1 cellular context compared by ENCODE assay signal in genomic region chr20:33291830-33292355, GRCh38.
TF ChIP-seq lines count a peak whose summit lies in the region.

No MANE protein-coding gene starts in this region.

TF ChIP-seq in HepG2, 621 proteins besides CTCF, POLR2A, EP300 and RAD21 (continued from another document and continues in another):
- TF ChIP-seq ZNF740 (CRISPR knock-in tag; IDR thresholded peaks at IDR 0.05) (no peak), HOMEZ (CRISPR knock-in tag; IDR thresholded peaks at IDR 0.05; ENCODE audit: low read depth) (0 out of 2 replicates have a peak, but pooled peaks have one; percentile 23), TBX3 (IDR thresholded peaks at IDR 0.05; ENCODE audit: borderline replicate concordance) (no peak), TGIF2 (CRISPR knock-in tag; IDR thresholded peaks at IDR 0.05) (no peak), ZNF276 (CRISPR knock-in tag; IDR thresholded peaks at IDR 0.05; ENCODE audit: low read depth) (no peak), ZBTB7B (CRISPR knock-in tag; IDR thresholded peaks at IDR 0.05) (0 out of 2 replicates have a peak, but pooled peaks have one; percentile 38), MXD1 (CRISPR knock-in tag; IDR thresholded peaks at IDR 0.05) (0 out of 2 replicates have a peak, but pooled peaks have one; percentile 49), SIX1 (CRISPR knock-in tag; IDR thresholded peaks at IDR 0.05; ENCODE audit: borderline replicate concordance) (peak; percentile 34; the same call in 1 of the 2 replicates), RAD51 (IDR thresholded peaks at IDR 0.05; ENCODE audit: borderline replicate concordance) (no peak), KLF16 (CRISPR knock-in tag; IDR thresholded peaks at IDR 0.05) (peak in 1 of 2 experiments; percentile 66; a peak in 1 of 4 replicates), KDM3A (CRISPR knock-in tag; IDR thresholded peaks at IDR 0.05; ENCODE audit: low read depth) (0 out of 2 replicates have a peak, but pooled peaks have one; percentile 44), ZBTB46 (CRISPR knock-in tag; IDR thresholded peaks at IDR 0.05; ENCODE audit: borderline replicate concordance) (no peak), ELF1 (CRISPR knock-in tag; IDR thresholded peaks at IDR 0.05) (0 out of 2 replicates have a peak, but pooled peaks have one; percentile 17), ZMYM3 (CRISPR knock-in tag; IDR thresholded peaks at IDR 0.05) (no peak), PRDM4 (CRISPR knock-in tag; IDR thresholded peaks at IDR 0.05; ENCODE audit: borderline replicate concordance) (no peak), MZF1 (CRISPR knock-in tag; IDR thresholded peaks at IDR 0.05; ENCODE audit: borderline replicate concordance) (no peak), TSC22D2 (CRISPR knock-in tag; IDR thresholded peaks at IDR 0.05; ENCODE audit: borderline replicate concordance) (peak; percentile 87; the same call in 1 of the 2 replicates), MYPOP (CRISPR knock-in tag; IDR thresholded peaks at IDR 0.05) (no peak), ZFX (CRISPR knock-in tag; IDR thresholded peaks at IDR 0.05; ENCODE audit: low read depth) (peak; percentile 40; the same call in 1 of the 2 replicates), ASH2L (IDR thresholded peaks at IDR 0.05; ENCODE audit: insufficient read length, low read depth, low read length) (peak; percentile 51), ZBTB25 (CRISPR knock-in tag; IDR thresholded peaks at IDR 0.05) (0 out of 2 replicates have a peak, but pooled peaks have one; percentile 72), ZNF703 (CRISPR knock-in tag; IDR thresholded peaks at IDR 0.05; ENCODE audit: borderline replicate concordance) (no peak), NAIF1 (CRISPR knock-in tag; IDR thresholded peaks at IDR 0.05; ENCODE audit: borderline replicate concordance) (no peak), ZHX1 (CRISPR knock-in tag; IDR thresholded peaks at IDR 0.05; ENCODE audit: low read depth) (no peak), TBX2 (CRISPR knock-in tag; IDR thresholded peaks at IDR 0.05; ENCODE audit: borderline replicate concordance) (peak; percentile 50; the same call in 1 of the 2 replicates), ZNF451 (CRISPR knock-in tag; IDR thresholded peaks at IDR 0.05) (no peak), THRA (CRISPR knock-in tag; IDR thresholded peaks at IDR 0.05; ENCODE audit: borderline replicate concordance) (0 out of 2 replicates have a peak, but pooled peaks have one; percentile 66), KLF6 (CRISPR knock-in tag; IDR thresholded peaks at IDR 0.05) (no peak), MIER2 (CRISPR knock-in tag; IDR thresholded peaks at IDR 0.05) (peak; percentile 77), ARID5B (CRISPR knock-in tag; IDR thresholded peaks at IDR 0.05) (peak; percentile 28; the same call in 1 of the 2 replicates), SOX6 (IDR thresholded peaks at IDR 0.05) (no peak), SOX6 (CRISPR knock-in tag; IDR thresholded peaks at IDR 0.05) (peak; percentile 53; the same call in 1 of the 2 replicates), RCOR2 (CRISPR knock-in tag; IDR thresholded peaks at IDR 0.05) (no peak), YY1 (IDR thresholded peaks at IDR 0.05; ENCODE audit: insufficient read depth, insufficient replicate concordance, low read depth, low read length) (peak; percentile 38), ZNF747 (CRISPR knock-in tag; IDR thresholded peaks at IDR 0.05; ENCODE audit: borderline replicate concordance) (peak; percentile 45; the same call in 1 of the 2 replicates)
